ENCODE assay signal across 17 cellular contexts in genomic region chr9:92737611-92738299, GRCh38. TPM values are rescaled to one million over a fixed set of nuclear protein-coding genes. Genes with fewer than 3 reads are reported as not detected.
DNase-seq lines count a peak whose midpoint lies in the region; ATAC-seq and TF ChIP-seq lines count a peak whose summit lies in the region.
"Had no signal": no experiment of that assay in that cellular context is flagged by ENCODE, and none has a peak within 500 bp of the region (broad histone marks: within the 10 kb centered on the region; RNA-seq: fewer than 3 reads in every experiment).

No MANE protein-coding gene starts in this region.

- H3K4me3 Mint-ChIP-seq in natural killer cell = no peak overlapping the region
- H3K4me3 Mint-ChIP-seq in natural killer cell treated with Interleukin-12 subunit alpha and Interleukin-12 subunit beta and Interleukin-15 and Interleukin-18, amount 100 ng/mL, for 72 hours = no peak overlapping the region
- H3K4me3 Mint-ChIP-seq in naive B cell = peak overlapping the region in 4 of 8 donors; percentile 31 to 85 (median 64)
- H3K4me3 Mint-ChIP-seq: activated T-cell treated with anti-CD3 and anti-CD28 coated beads, Interleukin-2, amount 50 U/mL, for 4 hours; neural crest cell had no signal

- ATAC-seq in natural killer cell = peak in 1 of 3 donors; percentile 16
- no peak for ATAC-seq in natural killer cell treated with Interleukin-12 subunit alpha and Interleukin-12 subunit beta and Interleukin-15 and Interleukin-18, amount 100 ng/mL, for 72 hours
- ATAC-seq in naive B cell (ENCODE audit: low read depth in 2 of 2) = no peak
- no peak for ATAC-seq in upper lobe of right lung
- ATAC-seq in GM18505 (IDR thresholded peaks at IDR 0.05; ENCODE audit: unreplicated experiment) = no peak
- ATAC-seq: activated CD4-positive, CD25-positive, alpha-beta regulatory T cell treated with anti-CD3 and anti-CD28 coated beads, Interleukin-2, amount 50 U/mL, for 24 hours; activated T-cell treated with anti-CD3 and anti-CD28 coated beads, Interleukin-2, amount 50 U/mL, for 4 hours; gastroesophageal sphincter had no signal

- TF ChIP-seq POLR2A in GM18505 (IDR thresholded peaks at IDR 0.05; ENCODE audit: borderline replicate concordance, extremely low read depth, insufficient read depth, insufficient read length) = no peak

- H3K9me3 ChIP-seq in upper lobe of right lung = no peaks in the 10 kb centered on the region
- H3K9me3 ChIP-seq: gastroesophageal sphincter had no signal

- H3K27me3 ChIP-seq in upper lobe of right lung = no peaks in the 10 kb centered on the region
- H3K27me3 ChIP-seq: gastroesophageal sphincter had no signal

- DNase-seq in natural killer cell (no peak), naive B cell (no peak), upper lobe of right lung (peak; percentile 59), Kasumi-1 (lab: John Stamatoyannopoulos, UW) (no peak), NCI-H187 (lab: John Stamatoyannopoulos, UW) (no peak)
- DNase-seq in natural killer cell treated with Interleukin-12 subunit alpha and Interleukin-12 subunit beta and Interleukin-15 and Interleukin-18, amount 100 ng/mL, for 72 hours (ENCODE audit: low spot score) = no peak
- DNase-seq: activated T-cell treated with anti-CD3 and anti-CD28 coated beads, Interleukin-2, amount 50 U/mL, for 4 hours; effector CD8-positive, alpha-beta T cell; NCI-H1105 treated with DMSO at 0.1 percent for 48 hours; NCI-H345; SW 1271 had no signal

- H3K36me3 Mint-ChIP-seq in natural killer cell = no peaks in the 10 kb centered on the region
- H3K36me3 Mint-ChIP-seq in natural killer cell treated with Interleukin-12 subunit alpha and Interleukin-12 subunit beta and Interleukin-15 and Interleukin-18, amount 100 ng/mL, for 72 hours = no peaks in the 10 kb centered on the region
- no peaks in the 10 kb centered on the region for H3K36me3 Mint-ChIP-seq in naive B cell

- H3K9me3 Mint-ChIP-seq in natural killer cell = no peaks in the 10 kb centered on the region
- no peaks in the 10 kb centered on the region for H3K9me3 Mint-ChIP-seq in natural killer cell treated with Interleukin-12 subunit alpha and Interleukin-12 subunit beta and Interleukin-15 and Interleukin-18, amount 100 ng/mL, for 72 hours
- H3K9me3 Mint-ChIP-seq in naive B cell = no peaks in the 10 kb centered on the region
- H3K9me3 Mint-ChIP-seq: activated T-cell treated with anti-CD3 and anti-CD28 coated beads, Interleukin-2, amount 50 U/mL, for 4 hours; neural crest cell had no signal

- H3K27me3 Mint-ChIP-seq in natural killer cell (ENCODE audit: low read depth in 2 of 2) (no peaks in the 10 kb centered on the region), naive B cell (no peaks in the 10 kb centered on the region)
- no peaks in the 10 kb centered on the region for H3K27me3 Mint-ChIP-seq in natural killer cell treated with Interleukin-12 subunit alpha and Interleukin-12 subunit beta and Interleukin-15 and Interleukin-18, amount 100 ng/mL, for 72 hours

- H3K4me3 ChIP-seq in upper lobe of right lung = no peak overlapping the region
- H3K4me3 ChIP-seq: gastroesophageal sphincter, PC-9 had no signal

- H3K4me1 ChIP-seq in upper lobe of right lung = peaks cover 48% of the 10 kb centered on the region

- H3K27ac ChIP-seq in cingulate gyrus (ENCODE audit: low read depth, low read length) (peak overlapping the region; percentile 49), upper lobe of right lung (no peak overlapping the region)
- H3K27ac ChIP-seq: PC-9 had no signal

- no peak for TF ChIP-seq CTCF in natural killer cell (IDR thresholded peaks at IDR 0.05)
- TF ChIP-seq CTCF in upper lobe of right lung (IDR thresholded peaks at IDR 0.05) = no peak

- peaks cover 62 to 79% of the 10 kb centered on the region in 2 donors for H3K4me1 Mint-ChIP-seq in natural killer cell
- H3K4me1 Mint-ChIP-seq in natural killer cell treated with Interleukin-12 subunit alpha and Interleukin-12 subunit beta and Interleukin-15 and Interleukin-18, amount 100 ng/mL, for 72 hours (ENCODE audit: low read depth in 2 of 2) = peaks cover 51 to 55% of the 10 kb centered on the region in 2 donors
- peaks cover 67 to 96% (median 86%) of the 10 kb centered on the region in 3 donors for H3K4me1 Mint-ChIP-seq in naive B cell

- intact Hi-C loops in natural killer cell (cut with micrococcal nuclease) = no loop called here
- intact Hi-C loops in upper lobe of right lung (cut with DNase I) = no loop called here

- peak overlapping the region; percentile 53 to 83 for H3K27ac Mint-ChIP-seq in natural killer cell
- peak overlapping the region in 1 of 2 donors; percentile 25 for H3K27ac Mint-ChIP-seq in natural killer cell treated with Interleukin-12 subunit alpha and Interleukin-12 subunit beta and Interleukin-15 and Interleukin-18, amount 100 ng/mL, for 72 hours
- H3K27ac Mint-ChIP-seq in naive B cell = peak overlapping the region; percentile 64 to 90 (median 87)

- H3K36me3 ChIP-seq in upper lobe of right lung = no peaks in the 10 kb centered on the region
- H3K36me3 ChIP-seq: gastroesophageal sphincter had no signal

RNA-seq across cellular contexts. Expression of gene BICD2, which starts 26.9 kb away (rescaled TPM):
- 10 to 100 TPM; 27.0 to 39.7 (median 39.7) TPM for total RNA-seq in natural killer cell
- total RNA-seq in natural killer cell treated with Interleukin-12 subunit alpha and Interleukin-12 subunit beta and Interleukin-15 and Interleukin-18, amount 100 ng/mL, for 72 hours = 10 to 100 TPM; 31.8 to 37.9 TPM
- polyA plus RNA-seq in naive B cell (ENCODE audit: low read depth in 6 of 6) = 10 to 100 TPM in 5 of 6 donors, 1 to 10 TPM in 1; 4.3 to 41.8 (median 29.6) TPM
- 38.6 TPM for total RNA-seq in upper lobe of right lung
